In the genomic region with DNA sequence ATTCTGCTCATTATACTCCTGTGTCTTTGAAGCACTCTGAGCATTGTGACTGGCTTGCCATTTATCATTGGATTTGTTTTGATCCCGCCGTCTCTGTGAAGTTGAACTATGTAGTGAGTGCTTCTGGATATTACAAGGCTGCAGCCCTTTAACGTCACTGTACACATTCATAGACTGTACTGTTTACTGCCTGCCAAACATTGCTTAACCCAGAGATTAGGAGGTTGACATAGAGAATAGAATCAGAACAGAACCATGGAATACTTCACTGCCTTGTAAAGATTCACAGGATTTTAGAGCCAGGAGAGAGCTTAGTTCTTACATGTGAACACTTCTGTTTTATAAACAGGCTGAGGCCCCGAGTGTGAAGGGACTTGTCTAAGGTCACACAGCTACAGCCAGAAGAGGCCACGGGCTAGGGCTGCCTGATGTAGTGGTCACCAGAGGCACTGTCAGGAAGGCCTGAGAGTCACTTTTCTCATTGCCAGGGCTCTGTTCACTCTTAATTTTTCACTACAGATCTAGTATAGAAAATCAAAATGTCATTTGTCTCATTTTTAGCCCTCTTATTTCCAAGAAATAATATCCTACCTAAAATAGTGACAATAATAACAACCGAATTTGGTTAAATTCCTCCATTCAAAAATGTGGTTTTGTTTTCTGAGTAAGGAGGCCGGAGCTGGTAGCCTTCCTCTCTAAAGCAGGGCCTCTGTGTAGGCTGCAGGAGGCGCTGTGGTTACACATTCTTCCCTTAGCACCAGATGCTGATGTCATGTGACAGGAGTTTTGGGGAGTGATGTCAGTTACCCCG, we compare ENCODE assay signal across 8 cellular contexts.
DNase-seq lines count a peak whose midpoint lies in the region; ATAC-seq and TF ChIP-seq lines count a peak whose summit lies in the region.

No MANE protein-coding gene starts in this region.

- no peaks in the 10 kb centered on the region for H3K9me3 Mint-ChIP-seq in activated T-cell treated with anti-CD3 and anti-CD28 coated beads, Interleukin-2, amount 50 U/mL, for 24 hours

- H3K27ac Mint-ChIP-seq in activated T-cell treated with anti-CD3 and anti-CD28 coated beads, Interleukin-2, amount 50 U/mL, for 24 hours = peak overlapping the region; percentile 42

- H3K4me3 Mint-ChIP-seq in activated T-cell treated with anti-CD3 and anti-CD28 coated beads, Interleukin-2, amount 50 U/mL, for 24 hours = no peak overlapping the region

- peaks cover 100% of the 10 kb centered on the region for H3K36me3 Mint-ChIP-seq in activated T-cell treated with anti-CD3 and anti-CD28 coated beads, Interleukin-2, amount 50 U/mL, for 24 hours (ENCODE audit: low read depth)

- H3K4me3 ChIP-seq in fibroblast of villous mesenchyme (ENCODE audit: low read depth, low read length) = no peak overlapping the region

- H3K4me1 Mint-ChIP-seq in activated T-cell treated with anti-CD3 and anti-CD28 coated beads, Interleukin-2, amount 50 U/mL, for 24 hours (ENCODE audit: low read depth) = peaks cover 4% of the 10 kb centered on the region

- H3K27me3 Mint-ChIP-seq in activated T-cell treated with anti-CD3 and anti-CD28 coated beads, Interleukin-2, amount 50 U/mL, for 24 hours = no peaks in the 10 kb centered on the region

- DNase-seq in CMK (ENCODE audit: low read depth) (peak; percentile 34), NCI-H460 (ENCODE audit: extremely low read depth, low read depth) (peak; percentile 76), fibroblast of villous mesenchyme (ENCODE audit: low read depth) (peak; percentile 98), non-pigmented ciliary epithelial cell (ENCODE audit: low read depth) (peak; percentile 35), NCI-H774 (lab: John Stamatoyannopoulos, UW) (no peak)
- no peak for DNase-seq in activated T-cell treated with anti-CD3 and anti-CD28 coated beads, Interleukin-2, amount 50 U/mL, for 24 hours

- peak; percentile 72 for ATAC-seq in GM21576 (IDR thresholded peaks at IDR 0.05; ENCODE audit: unreplicated experiment)
- no peak for ATAC-seq in GM21515 (IDR thresholded peaks at IDR 0.05; ENCODE audit: unreplicated experiment)

- TF ChIP-seq CTCF in fibroblast of villous mesenchyme (IDR thresholded peaks at IDR 0.05; ENCODE audit: insufficient read depth, low read depth, low read length) = peak; percentile 86

Comparison
In these comparisons a context has a peak if more than half of its experiments do, and no peak if none do; other contexts are left out.
1. DNase-seq: peak in CMK (single experiment), NCI-H460 (single experiment), fibroblast of villous mesenchyme (single experiment) and non-pigmented ciliary epithelial cell (single experiment); none in activated T-cell treated with anti-CD3 and anti-CD28 coated beads, Interleukin-2, amount 50 U/mL, for 24 hours (single experiment) and NCI-H774 (single experiment).